ENCODE assay signal across 8 cellular contexts in genomic region chr12:33438890-33439586, GRCh38. TPM values are rescaled to one million over a fixed set of nuclear protein-coding genes. Genes with fewer than 3 reads are reported as not detected.
DNase-seq lines count a peak whose midpoint lies in the region; ATAC-seq, FAIRE-seq and TF ChIP-seq lines count a peak whose summit lies in the region.

No MANE protein-coding gene starts in this region.

- TF ChIP-seq CTCF in liver (IDR thresholded peaks at IDR 0.05; ENCODE audit: low read depth, low read length, missing input control) (no peak), HepG2 (CRISPR knock-in tag; IDR thresholded peaks at IDR 0.05) (no peak), bronchial epithelial cell (IDR thresholded peaks at IDR 0.05; ENCODE audit: insufficient read depth, low read length, severe bottlenecking) (no peak), testis (IDR thresholded peaks at IDR 0.05) (no peak)

- DNase-seq in HepG2 (ENCODE audit: low spot score) (no peak), bronchial epithelial cell (ENCODE audit: low read depth) (no peak), kidney tubule cell (ENCODE audit: low spot score) (peak; percentile 5), testis (peak; percentile 28), midbrain (lab: John Stamatoyannopoulos, UW) (no peak)
- DNase-seq in stimulated activated naive CD4-positive, alpha-beta T cell (lab: John Stamatoyannopoulos, UW) = no peak

- H2AFZ ChIP-seq in HepG2 (ENCODE audit: low read length) = no peak overlapping the region

- peaks cover 3 to 14% (median 11%) of the 10 kb centered on the region in 4 donors for H3K4me1 ChIP-seq in liver (ENCODE audit: control insufficient read depth in 4 of 4, insufficient read depth in 4 of 4, low read length in 3 of 4)
- no peaks in the 10 kb centered on the region for H3K4me1 ChIP-seq in HepG2 (ENCODE audit: insufficient read depth, low read length)
- peaks cover 4% of the 10 kb centered on the region for H3K4me1 ChIP-seq in testis

- ATAC-seq in HepG2 (no peak), GM21381 (IDR thresholded peaks at IDR 0.05; ENCODE audit: unreplicated experiment) (no peak)

- CTCF ChIA-PET in HepG2 (lab: Yijun Ruan, JAX; ENCODE audit: low intra/inter-chr PET ratio, low total read pairs) = no interaction called here

- peak overlapping the region; percentile 35 to 64 (median 58) for H3K4me3 ChIP-seq in liver (ENCODE audit: low read depth in 1 of 3, low read length in 3 of 3)
- H3K4me3 ChIP-seq in HepG2 (replicated peaks in 1 of 3; ENCODE audit: insufficient read depth in 1 of 3, low read depth in 2 of 3, low read length in 3 of 3) = no peak overlapping the region
- peak overlapping the region; percentile 39 for H3K4me3 ChIP-seq in bronchial epithelial cell (ENCODE audit: low read depth, low read length)
- H3K4me3 ChIP-seq in testis = peak overlapping the region; percentile 42 to 53

- H3K4me2 ChIP-seq in HepG2 (ENCODE audit: low read depth, low read length) = no peak overlapping the region

- H3K9ac ChIP-seq in liver (ENCODE audit: low read depth in 1 of 2, low read length in 2 of 2) (no peak overlapping the region), HepG2 (ENCODE audit: insufficient read depth, low read depth, low read length) (no peak overlapping the region)

- H3K27me3 ChIP-seq in liver (ENCODE audit: control insufficient read depth in 4 of 4, insufficient read depth in 4 of 4, low read length in 3 of 4) (peaks cover 0 to 30% (median 6%) of the 10 kb centered on the region in 4 donors), HepG2 (ENCODE audit: control insufficient read depth in 1 of 2, insufficient read depth in 2 of 2, low read length in 2 of 2) (no peaks in the 10 kb centered on the region; a peak in 1 of 5 replicates), bronchial epithelial cell (ENCODE audit: control insufficient read depth, insufficient read depth, low read length) (peaks cover 14% of the 10 kb centered on the region), testis (no peaks in the 10 kb centered on the region)

- TF ChIP-seq POLR2A in HepG2 (IDR thresholded peaks at IDR 0.05; ENCODE audit: insufficient read depth in 1 of 2, low read depth in 2 of 2, low read length in 2 of 2) = no peak
- no peak for TF ChIP-seq POLR2A in testis (IDR thresholded peaks at IDR 0.05)

- TF ChIP-seq EP300 in HepG2 (IDR thresholded peaks at IDR 0.05; ENCODE audit: low read depth in 2 of 2, low read length in 2 of 2) (no peak), HepG2 (CRISPR knock-in tag; IDR thresholded peaks at IDR 0.05; ENCODE audit: borderline replicate concordance) (no peak)

- BruUV-seq in HepG2 (replicated peaks; lab: Mats Ljungman, UMichigan) = no TSS peak

- no peaks in the 10 kb centered on the region for H3K79me2 ChIP-seq in HepG2 (ENCODE audit: insufficient read depth, low read length)

- WGBS in liver = 2% methylated on average over 67 of the region's 67 CpGs
- 54% methylated on average over 50 of the region's 67 CpGs for WGBS in HepG2 (ENCODE audit: low lambda C conversion rate)
- 1% methylated on average over 46 to 67 of the region's 67 CpGs for WGBS in testis, 2 donors

- POLR2A ChIA-PET in HepG2 (lab: Yijun Ruan, JAX) = no interaction called here

- H3K27ac ChIP-seq in liver (ENCODE audit: low read depth in 1 of 2, low read length in 2 of 2) (no peak overlapping the region), HepG2 (ENCODE audit: extremely low read length, insufficient read depth, low read length) (no peak overlapping the region), testis (no peak overlapping the region)

- no peak for TF ChIP-seq RAD21 in liver (IDR thresholded peaks at IDR 0.05)
- TF ChIP-seq RAD21 in HepG2 (CRISPR knock-in tag; IDR thresholded peaks at IDR 0.05) = no peak

- no peaks in the 10 kb centered on the region for H4K20me1 ChIP-seq in HepG2 (ENCODE audit: insufficient read depth, low read length)

- no peaks in the 10 kb centered on the region for H3K9me3 ChIP-seq in liver (ENCODE audit: control insufficient read depth in 4 of 4, low read length in 3 of 4)
- H3K9me3 ChIP-seq in HepG2 (ENCODE audit: low read length) = no peaks in the 10 kb centered on the region
- no peaks in the 10 kb centered on the region for H3K9me3 ChIP-seq in testis

- in situ Hi-C loops in HepG2 (cut with HindIII; ENCODE audit: extremely low pct_ligation_motif_present, low pct_unique_long_range_greater_than_20kb) = no loop called here

- H3K36me3 ChIP-seq in liver (ENCODE audit: control insufficient read depth in 4 of 4, insufficient read depth in 3 of 4, low read depth in 1 of 4, low read length in 3 of 4) (no peaks in the 10 kb centered on the region), HepG2 (replicated peaks in 1 of 2; ENCODE audit: control insufficient read depth in 1 of 2, insufficient read depth in 2 of 2, low read length in 2 of 2) (no peaks in the 10 kb centered on the region), bronchial epithelial cell (ENCODE audit: control insufficient read depth, insufficient read depth, low read length) (no peaks in the 10 kb centered on the region), testis (ENCODE audit: low read depth, missing control alignments) (no peaks in the 10 kb centered on the region)

- no peak for FAIRE-seq in HepG2 (lab: Jason Lieb, UNC)
- no peak for FAIRE-seq in bronchial epithelial cell (lab: Jason Lieb, UNC)

- intact Hi-C loops in HepG2 (cut with micrococcal nuclease; ENCODE audit: unreplicated experiment) = no loop called here
- intact Hi-C loops in testis (cut with DNase I; ENCODE audit: low total_unique reads) = no loop called here

TF ChIP-seq in liver, 16 proteins besides CTCF, POLR2A, EP300 and RAD21 (continues in another document):
- TF ChIP-seq MAX (IDR thresholded peaks at IDR 0.05) = no peak
- no peak for TF ChIP-seq HNF4A (conservative IDR thresholded peaks at IDR 0.05)

TF ChIP-seq in HepG2, 621 proteins besides CTCF, POLR2A, EP300 and RAD21 (continues in another document):
- TF ChIP-seq ZNF335 (CRISPR knock-in tag; IDR thresholded peaks at IDR 0.05) (no peak), EHMT2 (IDR thresholded peaks at IDR 0.05; ENCODE audit: borderline replicate concordance, low read depth, low read length) (no peak), AGO2 (optimal IDR thresholded peaks at IDR 0.05; ENCODE audit: low read depth, low read length) (no peak), AKNA (CRISPR knock-in tag; IDR thresholded peaks at IDR 0.05; ENCODE audit: borderline replicate concordance) (no peak)

RNA-seq across cellular contexts. Expression of gene SYT10, which starts 0.6 kb away (rescaled TPM):
- total RNA-seq in liver = under 1 TPM; 0.14 to 0.84 TPM
- polyA plus RNA-seq in liver = under 1 TPM; 0.08 to 0.11 TPM
- not detected in 2 replicates for total RNA-seq in HepG2 (2016; rRNA removed; fragmentation: Illumina TruSeq; extraction: Trizol)
- not detected in 2 replicates for total RNA-seq in HepG2 (2016; cell fraction: cytosol; rRNA removed; fragmentation: Illumina TruSeq; extraction: Trizol; ENCODE audit: low read depth)
- not detected in 2 replicates for total RNA-seq in HepG2 (2016; cell fraction: insoluble cytoplasmic fraction; rRNA removed; fragmentation: Illumina TruSeq; extraction: Trizol)
- not detected in 2 replicates for total RNA-seq in HepG2 (2016; cell fraction: membrane; rRNA removed; fragmentation: Illumina TruSeq; extraction: Trizol)
- not detected in 2 replicates for total RNA-seq in HepG2 (2016; cell fraction: nucleus; rRNA removed; fragmentation: Illumina TruSeq; extraction: Trizol)
- polyA plus RNA-seq in HepG2 (2011; rRNA removed) = not detected in 2 replicates
- polyA plus RNA-seq in HepG2 (2011; cell fraction: cytosol; rRNA removed) = not detected in 2 replicates
- not detected in 2 replicates for polyA plus RNA-seq in HepG2 (2011; cell fraction: nucleus; rRNA removed)
- polyA plus RNA-seq in HepG2 (2012) = not detected in 2 replicates
- not detected in 2 replicates for polyA plus RNA-seq in HepG2 (2016; cell fraction: cytosol; fragmentation: Illumina TruSeq; extraction: Trizol; ENCODE audit: low read depth)
- not detected in 2 replicates for polyA plus RNA-seq in HepG2 (2016; cell fraction: insoluble cytoplasmic fraction; fragmentation: Illumina TruSeq; extraction: Trizol; ENCODE audit: low read depth)
- polyA plus RNA-seq in HepG2 (2016; cell fraction: membrane; fragmentation: Illumina TruSeq; extraction: Trizol; ENCODE audit: low read depth) = not detected in 2 replicates
- polyA plus RNA-seq in HepG2 (2016; cell fraction: nucleus; fragmentation: Illumina TruSeq; extraction: Trizol; ENCODE audit: insufficient read depth, low read depth) = not detected in 2 replicates
- polyA minus RNA-seq in HepG2 (2011; rRNA and poly(A)+ RNA removed; ENCODE audit: low replicate concordance) = not detected in 2 replicates
- not detected in 2 replicates for polyA minus RNA-seq in HepG2 (2011; cell fraction: cytosol; rRNA and poly(A)+ RNA removed)
- not detected in 2 replicates for polyA minus RNA-seq in HepG2 (2011; cell fraction: nucleus; rRNA and poly(A)+ RNA removed)
- not detected in 2 replicates for total RNA-seq in bronchial epithelial cell
- total RNA-seq in testis = 1 to 10 TPM; 1.2 to 1.7 TPM
- 1.9 TPM for polyA plus RNA-seq in testis (ENCODE audit: insufficient read depth, low read depth, low replicate concordance)

Comparison
In these comparisons a context has a peak if more than half of its experiments do, and no peak if none do; other contexts are left out.
1. H3K4me3 ChIP-seq: peak in liver (3 of 3), bronchial epithelial cell (single experiment) and testis (2 of 2); none in HepG2 (0 of 3).
2. DNase-seq: peak in kidney tubule cell (single experiment) and testis (single experiment); none in HepG2 (single experiment), bronchial epithelial cell (single experiment), midbrain (single experiment) and stimulated activated naive CD4-positive, alpha-beta T cell (0 of 6).